Comparison of ENCODE assay signal across 8 cellular contexts in the genomic region with DNA sequence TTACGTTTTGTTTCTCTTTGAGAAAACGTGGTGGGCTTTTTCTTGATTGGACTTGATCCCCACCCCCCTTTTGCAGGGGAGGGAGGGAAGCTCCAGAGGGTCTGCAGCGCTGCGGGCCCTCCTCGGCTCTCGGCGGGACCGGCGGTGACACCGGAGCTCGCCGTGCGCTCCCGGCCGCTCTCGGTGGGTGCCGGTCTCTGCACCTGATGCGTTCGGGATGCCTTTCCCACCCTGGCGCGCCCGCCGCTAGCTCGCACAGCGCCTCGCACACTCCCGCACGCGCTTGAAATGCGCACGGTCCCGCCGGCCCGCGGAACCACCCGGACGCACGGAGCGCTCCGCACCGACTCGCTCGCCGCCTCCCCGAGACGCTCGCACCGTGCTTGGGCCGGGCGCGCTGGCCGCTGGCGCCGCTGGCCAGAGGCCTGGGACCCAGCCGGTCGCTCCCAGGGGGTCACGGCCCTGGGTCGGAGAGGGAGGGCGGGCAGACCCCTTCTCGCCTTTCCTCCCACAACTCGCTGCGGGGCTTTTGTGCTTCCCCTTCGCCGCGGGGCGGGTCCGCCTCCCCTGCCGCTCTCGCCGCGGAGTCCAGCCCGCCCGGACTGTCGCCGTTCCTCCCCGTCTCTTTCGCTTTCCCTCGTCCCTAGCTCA. TPM values are rescaled to one million over a fixed set of nuclear protein-coding genes. Genes with fewer than 3 reads are reported as not detected.
A peak's percentile ranks its signal among the peaks of the same experiment; 100 is the strongest.
DNase-seq lines count a peak whose midpoint lies in the region; ATAC-seq, FAIRE-seq and TF ChIP-seq lines count a peak whose summit lies in the region.

No MANE protein-coding gene starts in this region.

- H3K27me3 ChIP-seq in Caco-2 (replicated peaks; ENCODE audit: control insufficient read depth, insufficient read depth, low read length) (no peaks in the 10 kb centered on the region), NT2/D1 (ENCODE audit: insufficient read depth, insufficient read length) (peaks cover 82% of the 10 kb centered on the region), bronchial epithelial cell (ENCODE audit: control insufficient read depth, insufficient read depth, low read length) (peaks cover 36% of the 10 kb centered on the region), kidney epithelial cell (ENCODE audit: control insufficient read depth, insufficient read depth, low read length) (peaks cover 70% of the 10 kb centered on the region)

- H3K9me3 ChIP-seq in Caco-2: no peaks in the 10 kb centered on the region
- H3K9me3 ChIP-seq in NT2/D1 (ENCODE audit: insufficient read depth, low read length): no peaks in the 10 kb centered on the region

- peak; percentile 6 for ATAC-seq in stimulated activated memory B cell treated with anti-CD40 and anti-IgM and Interleukin-4, amounts not matched to agents 10 μg/mL and 1 μg/mL and 100 μg/mL, for 72 hours
- ATAC-seq in GM19455 (IDR thresholded peaks at IDR 0.05; ENCODE audit: unreplicated experiment): no peak

- intact Hi-C loops in Caco-2 (cut with micrococcal nuclease; ENCODE audit: unreplicated experiment): loop anchor here (1.0 kb wide), 2 partner anchors 18 to 55 kb away; no protein-coding TSS in a partner anchor

- no peak for TF ChIP-seq CTCF in Caco-2 (IDR thresholded peaks at IDR 0.05; ENCODE audit: insufficient read depth in 1 of 2, low read depth in 1 of 2, low read length in 1 of 2, severe bottlenecking in 1 of 2, unreplicated experiment in 1 of 2)
- TF ChIP-seq CTCF in bronchial epithelial cell (IDR thresholded peaks at IDR 0.05; ENCODE audit: insufficient read depth, low read length, severe bottlenecking): no peak
- TF ChIP-seq CTCF in kidney epithelial cell (IDR thresholded peaks at IDR 0.05; ENCODE audit: insufficient read depth, low read length, poor library complexity, severe bottlenecking): no peak

- peaks cover 11% of the 10 kb centered on the region for H3K27me3 Mint-ChIP-seq in Caco-2 (ENCODE audit: insufficient read depth, unreplicated experiment)
- H3K27me3 Mint-ChIP-seq in stimulated activated memory B cell treated with anti-CD40 and anti-IgM and Interleukin-4, amounts not matched to agents 10 μg/mL and 1 μg/mL and 100 μg/mL, for 72 hours: peaks cover 59% of the 10 kb centered on the region

- no peaks in the 10 kb centered on the region for H3K36me3 Mint-ChIP-seq in Caco-2 (ENCODE audit: insufficient read depth, unreplicated experiment)
- H3K36me3 Mint-ChIP-seq in stimulated activated memory B cell treated with anti-CD40 and anti-IgM and Interleukin-4, amounts not matched to agents 10 μg/mL and 1 μg/mL and 100 μg/mL, for 72 hours: no peaks in the 10 kb centered on the region

- peak overlapping the region; percentile 56 for H3K9ac ChIP-seq in NT2/D1 (ENCODE audit: insufficient read length, low read depth)

- BruUV-seq in Caco-2 (replicated peaks; lab: Mats Ljungman, UMichigan): no TSS peak

- peak overlapping the region; percentile 86 for H3K4me3 Mint-ChIP-seq in Caco-2 (ENCODE audit: unreplicated experiment)
- peak overlapping the region; percentile 74 for H3K4me3 Mint-ChIP-seq in stimulated activated memory B cell treated with anti-CD40 and anti-IgM and Interleukin-4, amounts not matched to agents 10 μg/mL and 1 μg/mL and 100 μg/mL, for 72 hours

- H3K4me1 ChIP-seq in Caco-2: peaks cover 10% of the 10 kb centered on the region; the same call in 1 of the 2 replicates
- peaks cover 6% of the 10 kb centered on the region for H3K4me1 ChIP-seq in NT2/D1 (ENCODE audit: insufficient read depth, insufficient read length)

- H3K36me3 ChIP-seq in Caco-2 (ENCODE audit: control insufficient read depth, insufficient read depth, low read length): peaks cover 3% of the 10 kb centered on the region
- no peaks in the 10 kb centered on the region for H3K36me3 ChIP-seq in NT2/D1 (ENCODE audit: insufficient read depth, insufficient read length, low read length)
- H3K36me3 ChIP-seq in bronchial epithelial cell (ENCODE audit: control insufficient read depth, insufficient read depth, low read length): peaks cover 20% of the 10 kb centered on the region
- H3K36me3 ChIP-seq in kidney epithelial cell (ENCODE audit: control insufficient read depth, insufficient read depth, low read length): no peaks in the 10 kb centered on the region

- H3K4me3 ChIP-seq in Caco-2 (ENCODE audit: low read depth, low read length): peak overlapping the region; percentile 78
- H3K4me3 ChIP-seq in NT2/D1 (ENCODE audit: insufficient read length, low read depth): peak overlapping the region; percentile 60
- peak overlapping the region; percentile 88 for H3K4me3 ChIP-seq in bronchial epithelial cell (ENCODE audit: low read depth, low read length)
- H3K4me3 ChIP-seq in kidney epithelial cell (ENCODE audit: low read depth, low read length): peak overlapping the region; percentile 42

- FAIRE-seq in bronchial epithelial cell (lab: Jason Lieb, UNC): no peak

- peaks cover 16% of the 10 kb centered on the region for H3K4me1 Mint-ChIP-seq in Caco-2 (ENCODE audit: low read depth, unreplicated experiment)
- H3K4me1 Mint-ChIP-seq in stimulated activated memory B cell treated with anti-CD40 and anti-IgM and Interleukin-4, amounts not matched to agents 10 μg/mL and 1 μg/mL and 100 μg/mL, for 72 hours: peaks cover 21% of the 10 kb centered on the region

- no peaks in the 10 kb centered on the region for H3K9me3 Mint-ChIP-seq in Caco-2 (ENCODE audit: unreplicated experiment)
- H3K9me3 Mint-ChIP-seq in stimulated activated memory B cell treated with anti-CD40 and anti-IgM and Interleukin-4, amounts not matched to agents 10 μg/mL and 1 μg/mL and 100 μg/mL, for 72 hours: no peaks in the 10 kb centered on the region

- DNase-seq in Caco-2 (peak in 1 of 2 experiments; percentile 70), NT2/D1 (ENCODE audit: low read depth, low spot score) (no peak), bronchial epithelial cell (ENCODE audit: low read depth) (no peak), kidney epithelial cell (ENCODE audit: low read depth) (no peak), COR-L47 (lab: John Stamatoyannopoulos, UW) (no peak), T1000 (lab: John Stamatoyannopoulos, UW) (no peak)

- POLR2A ChIA-PET in Caco-2 (lab: Charles Lee): interaction anchor here (0.9 kb wide), 1 partner anchor 56 kb away, joined by 3 read pairs; no protein-coding TSS in a partner anchor

- H3K27ac Mint-ChIP-seq in Caco-2 (ENCODE audit: unreplicated experiment): peak overlapping the region; percentile 74
- H3K27ac Mint-ChIP-seq in stimulated activated memory B cell treated with anti-CD40 and anti-IgM and Interleukin-4, amounts not matched to agents 10 μg/mL and 1 μg/mL and 100 μg/mL, for 72 hours: no peak overlapping the region

- CTCF ChIA-PET in Caco-2 (lab: Charles Lee): interaction anchor here (0.6 to 2.7 kb wide), 20 partner anchors 13 to 202 kb away, joined by 3 to 20 read pairs (median 5); no protein-coding TSS in a partner anchor

RNA-seq across cellular contexts. Expression of gene ZBTB16, which starts 1.0 kb away (rescaled TPM):
- total RNA-seq in Caco-2 (2022) (10.6 and 12.7 TPM in 2 replicates), bronchial epithelial cell (3.1 and 3.2 TPM in 2 replicates), kidney epithelial cell (0.08 and 5.5 TPM in 2 replicates)
